11 cellular contexts compared by ENCODE assay signal in the genomic region with DNA sequence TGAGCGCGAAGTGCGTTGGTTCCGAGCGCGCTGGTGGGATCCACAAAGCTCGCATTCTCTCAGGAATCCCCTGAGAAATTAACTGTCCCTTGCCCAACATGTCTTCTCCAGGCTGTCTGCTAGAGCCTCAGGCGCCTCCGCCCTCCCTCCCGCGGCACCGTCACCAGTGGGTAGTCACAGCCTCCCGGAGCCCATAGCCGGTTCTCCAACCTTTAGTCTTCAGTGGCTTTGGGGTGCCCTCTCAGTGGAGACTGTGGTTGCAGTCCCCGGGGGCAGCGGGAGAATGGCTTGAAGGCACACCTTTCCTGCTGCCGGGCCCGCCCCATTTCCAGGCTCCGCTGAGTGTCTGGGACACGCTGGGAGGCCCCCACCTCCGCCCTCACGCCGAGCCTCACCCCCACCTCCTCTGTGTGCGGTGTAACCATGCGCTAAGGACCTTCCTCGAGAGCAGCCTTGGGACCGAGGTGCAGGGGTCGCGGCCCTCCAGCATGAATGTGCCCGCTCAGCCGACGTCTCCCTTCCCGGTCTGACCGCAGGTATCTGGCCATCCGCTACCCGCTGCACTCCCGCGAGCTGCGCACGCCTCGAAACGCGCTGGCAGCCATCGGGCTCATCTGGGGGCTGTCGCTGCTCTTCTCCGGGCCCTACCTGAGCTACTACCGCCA. TPM values are rescaled to one million over a fixed set of nuclear protein-coding genes. Genes with fewer than 3 reads are reported as not detected.
DNase-seq lines count a peak whose midpoint lies in the region; ATAC-seq, FAIRE-seq and TF ChIP-seq lines count a peak whose summit lies in the region.
"Had no signal": no experiment of that assay in that cellular context is flagged by ENCODE, and none has a peak within 500 bp of the region (broad histone marks: within the 10 kb centered on the region; RNA-seq: fewer than 3 reads in every experiment).

No MANE protein-coding gene starts in this region.

- no peaks in the 10 kb centered on the region for H3K36me3 Mint-ChIP-seq in type B pancreatic cell

- H3K4me3 Mint-ChIP-seq in type B pancreatic cell: peak overlapping the region; percentile 74

- H3K36me3 ChIP-seq in left ventricle myocardium inferior: no peaks in the 10 kb centered on the region
- H3K36me3 ChIP-seq in right atrium auricular region: no peaks in the 10 kb centered on the region
- H3K36me3 ChIP-seq in kidney (ENCODE audit: control insufficient read depth in 1 of 2, insufficient read depth in 2 of 2, low read length in 2 of 2): no peaks in the 10 kb centered on the region

- H3K9me3 ChIP-seq in left ventricle myocardium inferior (replicated peaks) (no peaks in the 10 kb centered on the region), right atrium auricular region (no peaks in the 10 kb centered on the region), kidney (ENCODE audit: control insufficient read depth in 1 of 2, low read length in 2 of 2) (no peaks in the 10 kb centered on the region)

- H3K9ac ChIP-seq in kidney (ENCODE audit: low read length in 2 of 2): no peak overlapping the region

- ATAC-seq in GM21576 (IDR thresholded peaks at IDR 0.05; ENCODE audit: unreplicated experiment) (no peak), GM21723 (IDR thresholded peaks at IDR 0.05; ENCODE audit: unreplicated experiment) (no peak)

- H3K4me1 Mint-ChIP-seq in type B pancreatic cell (ENCODE audit: unreplicated experiment): peaks cover 14% of the 10 kb centered on the region

- no peaks in the 10 kb centered on the region for H3K9me3 Mint-ChIP-seq in type B pancreatic cell

- H3K27ac Mint-ChIP-seq in type B pancreatic cell: no peak overlapping the region

- H3K27ac ChIP-seq in left ventricle myocardium inferior (replicated peaks): no peak overlapping the region
- no peak overlapping the region for H3K27ac ChIP-seq in right atrium auricular region
- H3K27ac ChIP-seq in kidney (ENCODE audit: low read depth in 2 of 2, low read length in 2 of 2): no peak overlapping the region

- no peak for FAIRE-seq in kidney (lab: Jason Lieb, UNC)

- TF ChIP-seq CTCF in left ventricle myocardium inferior (IDR thresholded peaks at IDR 0.05; ENCODE audit: borderline replicate concordance) (no peak), right atrium auricular region (IDR thresholded peaks at IDR 0.05) (no peak), kidney (IDR thresholded peaks at IDR 0.05; ENCODE audit: borderline replicate concordance, extremely low read depth, insufficient read depth) (no peak), type B pancreatic cell (conservative IDR thresholded peaks at IDR 0.05) (no peak)

- H3K27me3 ChIP-seq in left ventricle myocardium inferior (ENCODE audit: low read depth) (peaks cover 68% of the 10 kb centered on the region), right atrium auricular region (peaks cover 31 to 46% of the 10 kb centered on the region in 2 donors)

- peak overlapping the region; percentile 40 for H3K4me3 ChIP-seq in left ventricle myocardium inferior
- H3K4me3 ChIP-seq in right atrium auricular region: no peak overlapping the region
- H3K4me3 ChIP-seq in kidney (ENCODE audit: low read length in 2 of 2): no peak overlapping the region

- peaks cover 74% of the 10 kb centered on the region for H3K27me3 Mint-ChIP-seq in type B pancreatic cell

- DNase-seq in left ventricle myocardium inferior (no peak), right atrium auricular region (ENCODE audit: low spot score) (no peak), kidney (peak; percentile 65), type B pancreatic cell (ENCODE audit: extremely low spot score, unreplicated experiment) (no peak), NCI-H1092 treated with DMSO at 0.1 percent for 48 hours (lab: John Stamatoyannopoulos, UW) (no peak)
- peak; percentile 62 for DNase-seq in activated CD8-positive, alpha-beta memory T cell treated with anti-CD3 and anti-CD28 coated beads, Interleukin-2, amount 50 U/mL, for 48 hours
- DNase-seq: C1 segment of cervical spinal cord, cortex of kidney had no signal

- H3K4me1 ChIP-seq in left ventricle myocardium inferior (peaks cover 70% of the 10 kb centered on the region), right atrium auricular region (peaks cover 0 to 60% of the 10 kb centered on the region in 2 donors), kidney (ENCODE audit: control insufficient read depth in 1 of 2, insufficient read depth in 1 of 2, low read depth in 1 of 2, low read length in 2 of 2) (peaks cover 4 to 23% of the 10 kb centered on the region in 2 donors)

- intact Hi-C loops in left ventricle myocardium inferior (cut with micrococcal nuclease) (no loop called here), kidney (cut with DNase I) (no loop called here)

RNA-seq across cellular contexts. Expression of a gene that starts 1.7 kb away (rescaled TPM):
- not detected for total RNA-seq in left ventricle myocardium inferior
- total RNA-seq in right atrium auricular region: not detected
- total RNA-seq in kidney: not detected
- polyA plus RNA-seq in kidney (ENCODE audit: insufficient read depth, low read depth, low replicate concordance): not detected
- 0.94 and 1.3 TPM in 2 replicates for total RNA-seq in type B pancreatic cell (ENCODE audit: low replicate concordance)

RNA-seq across cellular contexts. Expression of a gene that starts 2.8 kb away (rescaled TPM):
- total RNA-seq in left ventricle myocardium inferior (not detected), right atrium auricular region (not detected), kidney (0.22 TPM), type B pancreatic cell (ENCODE audit: low replicate concordance) (0.29 TPM in 1 of 2 replicates, not detected in the other)
- not detected for polyA plus RNA-seq in kidney (ENCODE audit: insufficient read depth, low read depth, low replicate concordance)
- total RNA-seq: lung microvascular endothelial cell had no signal

RNA-seq across cellular contexts. Expression of a gene that starts 3.9 kb away (rescaled TPM):
- total RNA-seq in left ventricle myocardium inferior: 57.4 TPM
- 10 to 100 TPM; 35.2 to 43.9 TPM for total RNA-seq in right atrium auricular region
- 68.1 TPM for total RNA-seq in kidney
- polyA plus RNA-seq in kidney (ENCODE audit: insufficient read depth, low read depth, low replicate concordance): 52.7 TPM
- 86.7 and 89.6 TPM in 2 replicates for total RNA-seq in type B pancreatic cell (ENCODE audit: low replicate concordance)

RNA-seq across cellular contexts. Expression of a gene that starts 27.4 kb away (rescaled TPM):
- 81.1 TPM for total RNA-seq in left ventricle myocardium inferior
- 10 to 100 TPM; 56.0 to 65.3 TPM for total RNA-seq in right atrium auricular region
- total RNA-seq in kidney: 143 TPM
- 83.2 TPM for polyA plus RNA-seq in kidney (ENCODE audit: insufficient read depth, low read depth, low replicate concordance)
- 171 and 201 TPM in 2 replicates for total RNA-seq in type B pancreatic cell (ENCODE audit: low replicate concordance)

RNA-seq across cellular contexts. Expression of a gene that starts 49.1 kb away (rescaled TPM):
- not detected for total RNA-seq in left ventricle myocardium inferior
- under 1 TPM; 0.30 to 0.71 TPM for total RNA-seq in right atrium auricular region
- total RNA-seq in kidney: 23.5 TPM
- 11.1 TPM for polyA plus RNA-seq in kidney (ENCODE audit: insufficient read depth, low read depth, low replicate concordance)
- total RNA-seq in type B pancreatic cell (ENCODE audit: low replicate concordance): 31.9 and 116 TPM in 2 replicates
- total RNA-seq: lung microvascular endothelial cell had no signal

Comparison
In these comparisons a context has a peak if more than half of its experiments do, and no peak if none do; other contexts are left out.
1. DNase-seq: peak in activated CD8-positive, alpha-beta memory T cell treated with anti-CD3 and anti-CD28 coated beads, Interleukin-2, amount 50 U/mL, for 48 hours (single experiment) and kidney (single experiment); none in left ventricle myocardium inferior (single experiment), right atrium auricular region (single experiment), type B pancreatic cell (single experiment) and NCI-H1092 treated with DMSO at 0.1 percent for 48 hours (single experiment).